In genomic region chr6:36360241-36361054, GRCh38 we compare ENCODE assay signal across 1 cellular context.
TF ChIP-seq lines count a peak whose summit lies in the region.

No MANE protein-coding gene starts in this region.

TF ChIP-seq in GM12878, 131 proteins besides CTCF, POLR2A, EP300 and RAD21 (continued from another document):
- no peak for TF ChIP-seq CUX1 (IDR thresholded peaks at IDR 0.05; ENCODE audit: insufficient replicate concordance, low read depth, low read length)
- peak; percentile 62; the same call in 1 of the 2 replicates for TF ChIP-seq STAT3 (IDR thresholded peaks at IDR 0.05; ENCODE audit: low read depth, low read length)
- 0 out of 2 replicates have a peak, but pooled peaks have one; percentile 48 for TF ChIP-seq RFX5 (IDR thresholded peaks at IDR 0.05; ENCODE audit: low read depth, low read length)
- peak; percentile 28; the same call in 1 of the 2 replicates for TF ChIP-seq GATAD2B (conservative IDR thresholded peaks at IDR 0.05; ENCODE audit: low read depth)
- TF ChIP-seq, protein P1, sequence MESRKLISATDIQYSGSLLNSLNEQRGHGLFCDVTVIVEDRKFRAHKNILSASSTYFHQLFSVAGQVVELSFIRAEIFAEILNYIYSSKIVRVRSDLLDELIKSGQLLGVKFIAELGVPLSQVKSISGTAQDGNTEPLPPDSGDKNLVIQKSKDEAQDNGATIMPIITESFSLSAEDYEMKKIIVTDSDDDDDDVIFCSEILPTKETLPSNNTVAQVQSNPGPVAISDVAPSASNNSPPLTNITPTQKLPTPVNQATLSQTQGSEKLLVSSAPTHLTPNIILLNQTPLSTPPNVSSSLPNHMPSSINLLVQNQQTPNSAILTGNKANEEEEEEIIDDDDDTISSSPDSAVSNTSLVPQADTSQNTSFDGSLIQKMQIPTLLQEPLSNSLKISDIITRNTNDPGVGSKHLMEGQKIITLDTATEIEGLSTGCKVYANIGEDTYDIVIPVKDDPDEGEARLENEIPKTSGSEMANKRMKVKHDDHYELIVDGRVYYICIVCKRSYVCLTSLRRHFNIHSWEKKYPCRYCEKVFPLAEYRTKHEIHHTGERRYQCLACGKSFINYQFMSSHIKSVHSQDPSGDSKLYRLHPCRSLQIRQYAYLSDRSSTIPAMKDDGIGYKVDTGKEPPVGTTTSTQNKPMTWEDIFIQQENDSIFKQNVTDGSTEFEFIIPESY (IDR thresholded peaks at IDR 0.05) = no peak
- TF ChIP-seq SPI1 (IDR thresholded peaks at IDR 0.05; ENCODE audit: borderline replicate concordance, insufficient read depth, low read depth, low read length) = peak; percentile 2; the same call in 1 of the 2 replicates
- TF ChIP-seq CREB1 (IDR thresholded peaks at IDR 0.05; ENCODE audit: low read depth) = no peak
- peak; percentile 77 for TF ChIP-seq IKZF1 (conservative IDR thresholded peaks at IDR 0.05)
- TF ChIP-seq, protein P2, sequence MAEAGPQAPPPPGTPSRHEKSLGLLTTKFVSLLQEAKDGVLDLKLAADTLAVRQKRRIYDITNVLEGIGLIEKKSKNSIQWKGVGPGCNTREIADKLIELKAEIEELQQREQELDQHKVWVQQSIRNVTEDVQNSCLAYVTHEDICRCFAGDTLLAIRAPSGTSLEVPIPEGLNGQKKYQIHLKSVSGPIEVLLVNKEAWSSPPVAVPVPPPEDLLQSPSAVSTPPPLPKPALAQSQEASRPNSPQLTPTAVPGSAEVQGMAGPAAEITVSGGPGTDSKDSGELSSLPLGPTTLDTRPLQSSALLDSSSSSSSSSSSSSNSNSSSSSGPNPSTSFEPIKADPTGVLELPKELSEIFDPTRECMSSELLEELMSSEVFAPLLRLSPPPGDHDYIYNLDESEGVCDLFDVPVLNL (IDR thresholded peaks at IDR 0.05; ENCODE audit: low read depth, low read length) = 0 out of 2 replicates have a peak, but pooled peaks have one; percentile 17
- TF ChIP-seq, protein P3, sequence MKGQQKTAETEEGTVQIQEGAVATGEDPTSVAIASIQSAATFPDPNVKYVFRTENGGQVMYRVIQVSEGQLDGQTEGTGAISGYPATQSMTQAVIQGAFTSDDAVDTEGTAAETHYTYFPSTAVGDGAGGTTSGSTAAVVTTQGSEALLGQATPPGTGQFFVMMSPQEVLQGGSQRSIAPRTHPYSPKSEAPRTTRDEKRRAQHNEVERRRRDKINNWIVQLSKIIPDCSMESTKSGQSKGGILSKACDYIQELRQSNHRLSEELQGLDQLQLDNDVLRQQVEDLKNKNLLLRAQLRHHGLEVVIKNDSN (IDR thresholded peaks at IDR 0.05; ENCODE audit: borderline replicate concordance, extremely low read length, insufficient read depth, low read depth, low read length) = no peak
- TF ChIP-seq KAT2A (conservative IDR thresholded peaks at IDR 0.05; ENCODE audit: control insufficient read depth, low read depth, low read length) = no peak
- TF ChIP-seq BMI1 (IDR thresholded peaks at IDR 0.05; ENCODE audit: borderline replicate concordance) = no peak
- peak; percentile 12; the same call in 1 of the 2 replicates for TF ChIP-seq NBN (IDR thresholded peaks at IDR 0.05)
- no peak for TF ChIP-seq NFXL1 (IDR thresholded peaks at IDR 0.05; ENCODE audit: borderline replicate concordance)
- no peak for TF ChIP-seq TCF12 (IDR thresholded peaks at IDR 0.05; ENCODE audit: low read depth, low read length)
- peak; percentile 84 for TF ChIP-seq SMC3 (IDR thresholded peaks at IDR 0.05; ENCODE audit: borderline replicate concordance, low read length)
- no peak for TF ChIP-seq ZNF622 (IDR thresholded peaks at IDR 0.05)
- no peak for TF ChIP-seq MYC (IDR thresholded peaks at IDR 0.05; ENCODE audit: insufficient read depth, insufficient read length, insufficient replicate concordance, low read length, severe bottlenecking)
- no peak for TF ChIP-seq ATF3 (IDR thresholded peaks at IDR 0.05; ENCODE audit: borderline replicate concordance, extremely low read depth, low read depth, low read length)
- TF ChIP-seq, protein P4, sequence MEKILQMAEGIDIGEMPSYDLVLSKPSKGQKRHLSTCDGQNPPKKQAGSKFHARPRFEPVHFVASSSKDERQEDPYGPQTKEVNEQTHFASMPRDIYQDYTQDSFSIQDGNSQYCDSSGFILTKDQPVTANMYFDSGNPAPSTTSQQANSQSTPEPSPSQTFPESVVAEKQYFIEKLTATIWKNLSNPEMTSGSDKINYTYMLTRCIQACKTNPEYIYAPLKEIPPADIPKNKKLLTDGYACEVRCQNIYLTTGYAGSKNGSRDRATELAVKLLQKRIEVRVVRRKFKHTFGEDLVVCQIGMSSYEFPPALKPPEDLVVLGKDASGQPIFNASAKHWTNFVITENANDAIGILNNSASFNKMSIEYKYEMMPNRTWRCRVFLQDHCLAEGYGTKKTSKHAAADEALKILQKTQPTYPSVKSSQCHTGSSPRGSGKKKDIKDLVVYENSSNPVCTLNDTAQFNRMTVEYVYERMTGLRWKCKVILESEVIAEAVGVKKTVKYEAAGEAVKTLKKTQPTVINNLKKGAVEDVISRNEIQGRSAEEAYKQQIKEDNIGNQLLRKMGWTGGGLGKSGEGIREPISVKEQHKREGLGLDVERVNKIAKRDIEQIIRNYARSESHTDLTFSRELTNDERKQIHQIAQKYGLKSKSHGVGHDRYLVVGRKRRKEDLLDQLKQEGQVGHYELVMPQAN (conservative IDR thresholded peaks at IDR 0.05) = no peak
- TF ChIP-seq ZZZ3 (IDR thresholded peaks at IDR 0.05; ENCODE audit: control insufficient read depth, insufficient read length, low read depth) = no peak
- TF ChIP-seq HCFC1 (IDR thresholded peaks at IDR 0.05; ENCODE audit: low read length) = no peak
- TF ChIP-seq BCL11A (IDR thresholded peaks at IDR 0.05; ENCODE audit: low read depth, low read length) = 0 out of 2 replicates have a peak, but pooled peaks have one; percentile 15
- TF ChIP-seq CHD1 (IDR thresholded peaks at IDR 0.05; ENCODE audit: low read depth, low read length) = no peak
- TF ChIP-seq STAT1 (conservative IDR thresholded peaks at IDR 0.05) = 0 out of 2 replicates have a peak, but pooled peaks have one; percentile 12
- no peak; the same call in 1 of the 2 replicates for TF ChIP-seq CHD2 (IDR thresholded peaks at IDR 0.05; ENCODE audit: borderline replicate concordance, low read depth, low read length)
- TF ChIP-seq RAD51 (IDR thresholded peaks at IDR 0.05) = no peak
- TF ChIP-seq BCL3 (IDR thresholded peaks at IDR 0.05; ENCODE audit: borderline replicate concordance, insufficient read depth, low read depth, low read length, poor library complexity, severe bottlenecking) = peak; percentile 89
- TF ChIP-seq NR2C1 (IDR thresholded peaks at IDR 0.05) = no peak
- TF ChIP-seq PRDM15 (CRISPR knock-in tag; IDR thresholded peaks at IDR 0.05) = no peak
- no peak for TF ChIP-seq CBX5 (IDR thresholded peaks at IDR 0.05; ENCODE audit: low read depth)
- TF ChIP-seq, protein P5, sequence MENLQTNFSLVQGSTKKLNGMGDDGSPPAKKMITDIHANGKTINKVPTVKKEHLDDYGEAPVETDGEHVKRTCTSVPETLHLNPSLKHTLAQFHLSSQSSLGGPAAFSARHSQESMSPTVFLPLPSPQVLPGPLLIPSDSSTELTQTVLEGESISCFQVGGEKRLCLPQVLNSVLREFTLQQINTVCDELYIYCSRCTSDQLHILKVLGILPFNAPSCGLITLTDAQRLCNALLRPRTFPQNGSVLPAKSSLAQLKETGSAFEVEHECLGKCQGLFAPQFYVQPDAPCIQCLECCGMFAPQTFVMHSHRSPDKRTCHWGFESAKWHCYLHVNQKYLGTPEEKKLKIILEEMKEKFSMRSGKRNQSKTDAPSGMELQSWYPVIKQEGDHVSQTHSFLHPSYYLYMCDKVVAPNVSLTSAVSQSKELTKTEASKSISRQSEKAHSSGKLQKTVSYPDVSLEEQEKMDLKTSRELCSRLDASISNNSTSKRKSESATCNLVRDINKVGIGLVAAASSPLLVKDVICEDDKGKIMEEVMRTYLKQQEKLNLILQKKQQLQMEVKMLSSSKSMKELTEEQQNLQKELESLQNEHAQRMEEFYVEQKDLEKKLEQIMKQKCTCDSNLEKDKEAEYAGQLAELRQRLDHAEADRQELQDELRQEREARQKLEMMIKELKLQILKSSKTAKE (IDR thresholded peaks at IDR 0.05; ENCODE audit: low read depth, poor library complexity, severe bottlenecking) = peak; percentile 56
- no peak for TF ChIP-seq RB1 (IDR thresholded peaks at IDR 0.05; ENCODE audit: borderline replicate concordance)
- no peak for TF ChIP-seq WRNIP1 (IDR thresholded peaks at IDR 0.05; ENCODE audit: borderline replicate concordance, low read depth, low read length)
- TF ChIP-seq MTA3 (IDR thresholded peaks at IDR 0.05; ENCODE audit: borderline replicate concordance, low read length) = no peak
- TF ChIP-seq, protein P6, sequence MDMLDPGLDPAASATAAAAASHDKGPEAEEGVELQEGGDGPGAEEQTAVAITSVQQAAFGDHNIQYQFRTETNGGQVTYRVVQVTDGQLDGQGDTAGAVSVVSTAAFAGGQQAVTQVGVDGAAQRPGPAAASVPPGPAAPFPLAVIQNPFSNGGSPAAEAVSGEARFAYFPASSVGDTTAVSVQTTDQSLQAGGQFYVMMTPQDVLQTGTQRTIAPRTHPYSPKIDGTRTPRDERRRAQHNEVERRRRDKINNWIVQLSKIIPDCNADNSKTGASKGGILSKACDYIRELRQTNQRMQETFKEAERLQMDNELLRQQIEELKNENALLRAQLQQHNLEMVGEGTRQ (IDR thresholded peaks at IDR 0.05; ENCODE audit: borderline replicate concordance, low read depth, low read length) = no peak
- TF ChIP-seq KLF5 (IDR thresholded peaks at IDR 0.05; ENCODE audit: partially characterized antibody) = no peak
- TF ChIP-seq SMARCA5 (IDR thresholded peaks at IDR 0.05) = 0 out of 2 replicates have a peak, but pooled peaks have one; percentile 65
- TF ChIP-seq ATF7 (IDR thresholded peaks at IDR 0.05; ENCODE audit: low read depth) = peak; percentile 58
- no peak for TF ChIP-seq HDAC6 (IDR thresholded peaks at IDR 0.05; ENCODE audit: unreplicated experiment)
- no peak for TF ChIP-seq RELA (IDR thresholded peaks at IDR 0.05; ENCODE audit: borderline replicate concordance, partially characterized antibody)
